ENCODE assay signal across 20 cellular contexts in the genomic region with DNA sequence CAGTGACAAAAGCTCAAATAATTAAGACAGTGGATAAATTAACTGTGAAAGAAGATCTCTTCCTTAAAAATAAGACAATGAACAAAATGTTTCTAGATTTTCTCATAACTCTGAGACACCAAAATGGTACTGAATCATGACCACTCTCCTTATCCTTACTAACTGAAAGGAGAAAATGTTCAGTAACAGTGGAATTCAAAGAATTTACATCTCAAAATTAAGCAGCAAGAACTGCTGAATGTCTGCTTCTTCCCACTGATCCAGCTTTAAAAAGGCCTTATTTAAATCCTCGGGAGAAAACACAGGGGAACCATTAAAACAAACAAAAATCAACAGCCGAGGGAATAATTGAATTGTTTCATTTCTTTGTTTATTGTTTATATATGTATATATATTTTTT. TPM values are rescaled to one million over a fixed set of nuclear protein-coding genes. Genes with fewer than 3 reads are reported as not detected.
DNase-seq lines count a peak whose midpoint lies in the region; ATAC-seq and TF ChIP-seq lines count a peak whose summit lies in the region.
"Had no signal": no experiment of that assay in that cellular context is flagged by ENCODE, and none has a peak within 500 bp of the region (broad histone marks: within the 10 kb centered on the region; RNA-seq: fewer than 3 reads in every experiment).

No MANE protein-coding gene starts in this region.

- no peaks in the 10 kb centered on the region for H3K9me2 ChIP-seq in GM23338 (ENCODE audit: insufficient read depth)

- peak overlapping the region; percentile 85 for H3K27ac Mint-ChIP-seq in GM23338
- peak overlapping the region; percentile 69 for H3K27ac Mint-ChIP-seq in chondrocyte (ENCODE audit: unreplicated experiment)
- H3K27ac Mint-ChIP-seq: CD8-positive, alpha-beta memory T cell; HFFc6 had no signal

- no peaks in the 10 kb centered on the region for H3F3A ChIP-seq in GM23338 (replicated peaks; ENCODE audit: low read depth)

- H3K9me3 ChIP-seq in HAP-1 = no peaks in the 10 kb centered on the region
- H3K9me3 ChIP-seq: BLaER1, Caco-2 had no signal

- TF ChIP-seq CTCF in GM23338 (conservative IDR thresholded peaks at IDR 0.05; ENCODE audit: low read depth in 2 of 2) (no peak), chondrocyte (IDR thresholded peaks at IDR 0.05) (no peak), retinal pigment epithelial cell (conservative IDR thresholded peaks at IDR 0.05; ENCODE audit: low read depth, low read length) (no peak)

- H3K27me3 Mint-ChIP-seq in GM23338 (ENCODE audit: insufficient read depth, low read depth, poor library complexity) (no peaks in the 10 kb centered on the region), chondrocyte (ENCODE audit: low read depth) (no peaks in the 10 kb centered on the region)

- H3K9me3 Mint-ChIP-seq in GM23338 = no peaks in the 10 kb centered on the region
- H3K9me3 Mint-ChIP-seq in chondrocyte (ENCODE audit: low read depth) = peaks cover 5% of the 10 kb centered on the region
- H3K9me3 Mint-ChIP-seq: HFFc6 had no signal

- no peaks in the 10 kb centered on the region for H4K20me1 ChIP-seq in GM23338 (replicated peaks; ENCODE audit: insufficient read depth)
- H4K20me1 ChIP-seq: BLaER1 had no signal

- no peak overlapping the region for H2AFZ ChIP-seq in GM23338
- H2AFZ ChIP-seq: GM23248 had no signal

- H3K36me3 ChIP-seq in GM23338 (ENCODE audit: insufficient read depth) (no peaks in the 10 kb centered on the region), HAP-1 (replicated peaks) (no peaks in the 10 kb centered on the region)
- H3K36me3 ChIP-seq: BLaER1 had no signal

- H3K4me1 Mint-ChIP-seq in GM23338 (peaks cover 21% of the 10 kb centered on the region), chondrocyte (ENCODE audit: low read depth) (peaks cover 19% of the 10 kb centered on the region)
- H3K4me1 Mint-ChIP-seq: CD8-positive, alpha-beta memory T cell had no signal

- no peaks in the 10 kb centered on the region for H3K79me2 ChIP-seq in GM23338 (replicated peaks; ENCODE audit: insufficient read depth)

- ATAC-seq in GM23338 (peak; percentile 51; the same call in 2 of the 3 replicates), GM21737 (IDR thresholded peaks at IDR 0.05; ENCODE audit: unreplicated experiment) (no peak), GM21423 (IDR thresholded peaks at IDR 0.05; ENCODE audit: unreplicated experiment) (no peak)

- H3K4me3 Mint-ChIP-seq in GM23338 (no peak overlapping the region; the same call in 2 of the 3 replicates), chondrocyte (ENCODE audit: unreplicated experiment) (no peak overlapping the region)
- H3K4me3 Mint-ChIP-seq: CD8-positive, alpha-beta memory T cell; HFFc6 had no signal

- DNase-seq in GM23338 (ENCODE audit: low spot score) (peak; percentile 51), LHCN-M2 (ENCODE audit: low read depth) (peak; percentile 9), chondrocyte (ENCODE audit: low spot score) (no peak), retinal pigment epithelial cell (ENCODE audit: low read depth) (peak; percentile 51), HAP-1 (ENCODE audit: low spot score in 2 of 2) (no peak)
- no peak for DNase-seq in activated CD8-positive, alpha-beta memory T cell treated with anti-CD3 and anti-CD28 coated beads, Interleukin-2, amount 50 U/mL, for 4 hours
- DNase-seq: AML-193; Caco-2; CD8-positive, alpha-beta memory T cell; DND-41; GDM1; GM23248; HCEC 1CT; HFFc6 had no signal

- H3K4me1 ChIP-seq in GM23338 (ENCODE audit: insufficient read depth) (peaks cover 6% of the 10 kb centered on the region), HAP-1 (no peaks in the 10 kb centered on the region)
- H3K4me1 ChIP-seq: BLaER1, Caco-2 had no signal

- H3K27ac ChIP-seq in GM23338 (ENCODE audit: low read depth) = peak overlapping the region; percentile 13; the same call in 1 of the 2 replicates
- H3K27ac ChIP-seq: 22Rv1, BLaER1, GM23248, HL-60, KMS-11 had no signal

- no peaks in the 10 kb centered on the region for H3K36me3 Mint-ChIP-seq in GM23338 (ENCODE audit: low read depth)
- peaks cover 4% of the 10 kb centered on the region for H3K36me3 Mint-ChIP-seq in chondrocyte (ENCODE audit: low read depth)
- H3K36me3 Mint-ChIP-seq: CD8-positive, alpha-beta memory T cell had no signal

- no peak overlapping the region for H3K4me2 ChIP-seq in GM23338
- H3K4me2 ChIP-seq: BLaER1, KMS-11 had no signal

- H3K27me3 ChIP-seq in GM23338 (ENCODE audit: insufficient read depth) (no peaks in the 10 kb centered on the region), HAP-1 (ENCODE audit: low read depth) (no peaks in the 10 kb centered on the region)
- H3K27me3 ChIP-seq: BLaER1 had no signal

- H3K4me3 ChIP-seq in GM23338 = no peak overlapping the region
- no peak overlapping the region for H3K4me3 ChIP-seq in retinal pigment epithelial cell (ENCODE audit: low read length)
- H3K4me3 ChIP-seq in HAP-1 = no peak overlapping the region
- H3K4me3 ChIP-seq: BLaER1, GM23248 had no signal

- in situ Hi-C loops in HAP-1 (cut with MboI; ENCODE audit: low sequenced_read_pairs) = no loop called here

TF ChIP-seq in GM23338, 12 proteins besides CTCF, POLR2A, EP300 and RAD21 (continues in another document):
- TF ChIP-seq EZH2phosphoT487 (IDR thresholded peaks at IDR 0.05; ENCODE audit: unreplicated experiment) = no peak
- no peak for TF ChIP-seq EZH2 (IDR thresholded peaks at IDR 0.05; ENCODE audit: low read depth, unreplicated experiment)
- TF ChIP-seq NANOG (IDR thresholded peaks at IDR 0.05; ENCODE audit: borderline replicate concordance) = no peak
- TF ChIP-seq CREB1 (CRISPR knock-in tag; IDR thresholded peaks at IDR 0.05; ENCODE audit: low read depth) = no peak
- no peak for TF ChIP-seq POLR2AphosphoS5 (IDR thresholded peaks at IDR 0.05; ENCODE audit: low read depth)
- TF ChIP-seq, protein P1, sequence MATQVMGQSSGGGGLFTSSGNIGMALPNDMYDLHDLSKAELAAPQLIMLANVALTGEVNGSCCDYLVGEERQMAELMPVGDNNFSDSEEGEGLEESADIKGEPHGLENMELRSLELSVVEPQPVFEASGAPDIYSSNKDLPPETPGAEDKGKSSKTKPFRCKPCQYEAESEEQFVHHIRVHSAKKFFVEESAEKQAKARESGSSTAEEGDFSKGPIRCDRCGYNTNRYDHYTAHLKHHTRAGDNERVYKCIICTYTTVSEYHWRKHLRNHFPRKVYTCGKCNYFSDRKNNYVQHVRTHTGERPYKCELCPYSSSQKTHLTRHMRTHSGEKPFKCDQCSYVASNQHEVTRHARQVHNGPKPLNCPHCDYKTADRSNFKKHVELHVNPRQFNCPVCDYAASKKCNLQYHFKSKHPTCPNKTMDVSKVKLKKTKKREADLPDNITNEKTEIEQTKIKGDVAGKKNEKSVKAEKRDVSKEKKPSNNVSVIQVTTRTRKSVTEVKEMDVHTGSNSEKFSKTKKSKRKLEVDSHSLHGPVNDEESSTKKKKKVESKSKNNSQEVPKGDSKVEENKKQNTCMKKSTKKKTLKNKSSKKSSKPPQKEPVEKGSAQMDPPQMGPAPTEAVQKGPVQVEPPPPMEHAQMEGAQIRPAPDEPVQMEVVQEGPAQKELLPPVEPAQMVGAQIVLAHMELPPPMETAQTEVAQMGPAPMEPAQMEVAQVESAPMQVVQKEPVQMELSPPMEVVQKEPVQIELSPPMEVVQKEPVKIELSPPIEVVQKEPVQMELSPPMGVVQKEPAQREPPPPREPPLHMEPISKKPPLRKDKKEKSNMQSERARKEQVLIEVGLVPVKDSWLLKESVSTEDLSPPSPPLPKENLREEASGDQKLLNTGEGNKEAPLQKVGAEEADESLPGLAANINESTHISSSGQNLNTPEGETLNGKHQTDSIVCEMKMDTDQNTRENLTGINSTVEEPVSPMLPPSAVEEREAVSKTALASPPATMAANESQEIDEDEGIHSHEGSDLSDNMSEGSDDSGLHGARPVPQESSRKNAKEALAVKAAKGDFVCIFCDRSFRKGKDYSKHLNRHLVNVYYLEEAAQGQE (IDR thresholded peaks at IDR 0.05; ENCODE audit: unreplicated experiment) = no peak

RNA-seq across cellular contexts. Expression of gene PLXDC2, which starts 27.3 kb away (rescaled TPM):
- total RNA-seq in GM23338 (2014; rRNA removed; shearing (Covaris generic)) = 18.8 and 19.4 TPM in 2 replicates
- 12.6 and 13.5 TPM in 2 replicates for polyA plus RNA-seq in GM23338 (2016; fragmentation: Nextera tagmentation; extraction: Ambion mirVana)
- 4.0 and 4.6 TPM in 2 replicates for total RNA-seq in LHCN-M2 (2014; rRNA removed)
- polyA plus RNA-seq in LHCN-M2 (2012) = 4.7 TPM
- 84.3 to 203 TPM (median 88.5 TPM) in 3 replicates for total RNA-seq in chondrocyte

Comparison
In these comparisons a context has a peak if more than half of its experiments do, and no peak if none do; other contexts are left out.
1. DNase-seq: peak in GM23338 (single experiment), LHCN-M2 (single experiment) and retinal pigment epithelial cell (single experiment); none in chondrocyte (single experiment), activated CD8-positive, alpha-beta memory T cell treated with anti-CD3 and anti-CD28 coated beads, Interleukin-2, amount 50 U/mL, for 4 hours (single experiment) and HAP-1 (0 of 2).